Comparison of ENCODE assay signal across 20 cellular contexts in the genomic region with DNA sequence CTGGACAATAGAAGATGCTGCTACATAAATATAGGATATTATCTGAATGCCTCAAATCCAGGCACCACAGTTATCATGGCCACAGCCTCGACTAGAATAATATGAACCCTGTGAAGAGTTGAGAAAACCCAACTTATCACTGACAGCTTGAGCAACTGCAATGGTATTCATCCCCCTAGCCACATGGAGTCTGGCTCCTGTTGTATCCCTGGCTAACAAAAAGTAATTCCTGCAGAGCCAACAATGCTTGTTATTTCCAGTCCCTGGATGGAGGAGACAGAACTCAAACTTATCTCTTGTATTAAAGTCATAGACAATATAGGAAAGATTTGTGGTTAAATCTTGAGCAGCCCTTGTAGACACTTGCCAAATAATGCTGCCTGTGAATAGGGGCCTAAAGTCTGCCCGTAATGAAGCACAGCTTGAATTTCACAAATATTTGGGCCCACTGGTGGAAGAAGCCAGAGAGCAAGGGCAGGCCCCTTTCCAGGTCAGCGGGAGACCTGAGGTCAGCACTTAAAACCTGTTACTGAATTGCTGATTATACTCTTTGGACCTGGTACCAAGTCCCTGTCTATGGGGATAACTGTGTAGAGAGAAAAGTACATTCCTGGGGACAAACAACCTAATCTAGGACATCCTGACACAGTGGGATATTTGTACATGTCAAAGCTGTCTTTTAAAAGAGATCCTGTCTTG. TPM values are rescaled to one million over a fixed set of nuclear protein-coding genes. Genes with fewer than 3 reads are reported as not detected.
A peak's percentile ranks its signal among the peaks of the same experiment; 100 is the strongest.
DNase-seq lines count a peak whose midpoint lies in the region; ATAC-seq and TF ChIP-seq lines count a peak whose summit lies in the region.
"Had no signal": no experiment of that assay in that cellular context is flagged by ENCODE, and none has a peak within 500 bp of the region (broad histone marks: within the 10 kb centered on the region; RNA-seq: fewer than 3 reads in every experiment).

No MANE protein-coding gene starts in this region.

- H3K9ac ChIP-seq in mesendoderm (ENCODE audit: low read length): no peak overlapping the region
- H3K9ac ChIP-seq: BLaER1 treated with 17β-estradiol and CSF1 and Interleukin-3, amounts not matched to agents 10 nM and 100 nM had no signal

- H3K4me1 Mint-ChIP-seq in activated CD4-positive, alpha-beta memory T cell treated with anti-CD3 and anti-CD28 coated beads for 36 hours (ENCODE audit: low read depth): peaks cover under 1% of the 10 kb centered on the region
- H3K4me1 Mint-ChIP-seq: activated CD8-positive, alpha-beta memory T cell treated with anti-CD3 and anti-CD28 coated beads, Interleukin-2, amount 10 ng/mL, durations not matched to agents 7 days and 5 days; activated T-helper 17 cell treated with anti-CD3 and anti-CD28 coated beads, Interleukin-2, amount 50 U/mL, for 72 hours; IgD-negative memory B cell had no signal

- H3K27me3 Mint-ChIP-seq in activated CD4-positive, alpha-beta memory T cell treated with anti-CD3 and anti-CD28 coated beads for 36 hours: no peaks in the 10 kb centered on the region
- H3K27me3 Mint-ChIP-seq: activated CD8-positive, alpha-beta memory T cell treated with anti-CD3 and anti-CD28 coated beads, Interleukin-2, amount 10 ng/mL, durations not matched to agents 7 days and 5 days; activated naive CD8-positive, alpha-beta T cell treated with anti-CD3 and anti-CD28 coated beads for 36 hours; activated T-helper 17 cell treated with anti-CD3 and anti-CD28 coated beads, Interleukin-2, amount 50 U/mL, for 72 hours; natural killer cell treated with Interleukin-12 subunit alpha and Interleukin-12 subunit beta and Interleukin-15 and Interleukin-18, amount 100 ng/mL, for 72 hours had no signal

- no peaks in the 10 kb centered on the region for H3K36me3 Mint-ChIP-seq in activated CD4-positive, alpha-beta memory T cell treated with anti-CD3 and anti-CD28 coated beads for 36 hours
- H3K36me3 Mint-ChIP-seq: activated CD8-positive, alpha-beta memory T cell treated with anti-CD3 and anti-CD28 coated beads, Interleukin-2, amount 10 ng/mL, durations not matched to agents 7 days and 5 days; activated naive CD8-positive, alpha-beta T cell treated with anti-CD3 and anti-CD28 coated beads for 36 hours; natural killer cell treated with Interleukin-12 subunit alpha and Interleukin-12 subunit beta and Interleukin-15 and Interleukin-18, amount 100 ng/mL, for 72 hours had no signal

- no peak overlapping the region for H3K27ac Mint-ChIP-seq in activated CD4-positive, alpha-beta memory T cell treated with anti-CD3 and anti-CD28 coated beads for 36 hours
- H3K27ac Mint-ChIP-seq: activated CD8-positive, alpha-beta memory T cell treated with anti-CD3 and anti-CD28 coated beads, Interleukin-2, amount 10 ng/mL, durations not matched to agents 7 days and 5 days; activated naive CD8-positive, alpha-beta T cell treated with anti-CD3 and anti-CD28 coated beads for 36 hours; activated T-helper 17 cell treated with anti-CD3 and anti-CD28 coated beads, Interleukin-2, amount 50 U/mL, for 72 hours; dendritic cell treated with granulocyte-macrophage colony-stimulating factor and Interleukin-4, amounts not matched to agents 40 ng/mL and 50 ng/mL, for 4 days; IgD-negative memory B cell; natural killer cell treated with Interleukin-12 subunit alpha and Interleukin-12 subunit beta and Interleukin-15 and Interleukin-18, amount 100 ng/mL, for 72 hours had no signal

- no peaks in the 10 kb centered on the region for H3K27me3 ChIP-seq in heart right ventricle
- H3K27me3 ChIP-seq in mesendoderm (ENCODE audit: insufficient read depth, low read length, poor library complexity): no peaks in the 10 kb centered on the region
- H3K27me3 ChIP-seq: BLaER1 treated with 17β-estradiol and CSF1 and Interleukin-3, amounts not matched to agents 10 nM and 100 nM had no signal

- H2BK5ac ChIP-seq in mesendoderm (ENCODE audit: low read length): no peak overlapping the region

- CTCF ChIA-PET in activated CD4-positive, alpha-beta memory T cell treated with anti-CD3 and anti-CD28 coated beads for 36 hours (lab: Charles Lee): no interaction called here

- no peak overlapping the region for H3K18ac ChIP-seq in mesendoderm (ENCODE audit: low read length)

- H3K4me3 ChIP-seq in heart right ventricle (no peak overlapping the region), mesendoderm (ENCODE audit: low read length) (no peak overlapping the region)
- H3K4me3 ChIP-seq: BLaER1 treated with 17β-estradiol and CSF1 and Interleukin-3, amounts not matched to agents 10 nM and 100 nM had no signal

- TF ChIP-seq CTCF in heart right ventricle (IDR thresholded peaks at IDR 0.05): no peak

- WGBS in heart right ventricle, 2 donors: 27 to 33% methylated on average over 3 of the region's 3 CpGs
- no CpG with 5 or more reads among the region's 3 CpGs for WGBS in mesendoderm (ENCODE audit: extremely low coverage, insufficient coverage, low lambda C conversion rate)

- H3K9me3 ChIP-seq in heart right ventricle: no peaks in the 10 kb centered on the region
- H3K9me3 ChIP-seq: BLaER1 treated with 17β-estradiol and CSF1 and Interleukin-3, amounts not matched to agents 10 nM and 100 nM had no signal

- no peak overlapping the region for H2BK15ac ChIP-seq in mesendoderm (replicated peaks; ENCODE audit: low read depth)

- H4K5ac ChIP-seq in mesendoderm (ENCODE audit: low read length): no peak overlapping the region

- no peak overlapping the region for H4K8ac ChIP-seq in mesendoderm (ENCODE audit: low read depth, low read length)

- H2AK5ac ChIP-seq in mesendoderm (ENCODE audit: low read length): no peak overlapping the region

- ATAC-seq in Right ventricle myocardium superior (ENCODE audit: poor library complexity): peak; percentile 82
- peak in 5 of 8 donors; percentile 38 to 90 (median 68) for ATAC-seq in heart right ventricle
- ATAC-seq: activated CD8-positive, alpha-beta memory T cell treated with anti-CD3 and anti-CD28 coated beads, Interleukin-2, amount 10 ng/mL, durations not matched to agents 7 days and 5 days; activated T-helper 17 cell treated with anti-CD3 and anti-CD28 coated beads, Interleukin-2, amount 50 U/mL, for 72 hours; natural killer cell treated with Interleukin-12 subunit alpha and Interleukin-12 subunit beta and Interleukin-15 and Interleukin-18, amount 100 ng/mL, for 72 hours had no signal

- H3K4ac ChIP-seq in mesendoderm (ENCODE audit: low read depth, low read length): no peak overlapping the region

- no peak overlapping the region for H3K4me2 ChIP-seq in mesendoderm (ENCODE audit: low read length)
- H3K4me2 ChIP-seq: BLaER1 treated with 17β-estradiol and CSF1 and Interleukin-3, amounts not matched to agents 10 nM and 100 nM had no signal

- H3K4me3 Mint-ChIP-seq in activated CD4-positive, alpha-beta memory T cell treated with anti-CD3 and anti-CD28 coated beads for 36 hours: no peak overlapping the region
- H3K4me3 Mint-ChIP-seq: activated CD8-positive, alpha-beta memory T cell treated with anti-CD3 and anti-CD28 coated beads, Interleukin-2, amount 10 ng/mL, durations not matched to agents 7 days and 5 days; activated naive CD8-positive, alpha-beta T cell treated with anti-CD3 and anti-CD28 coated beads for 36 hours; activated T-helper 17 cell treated with anti-CD3 and anti-CD28 coated beads, Interleukin-2, amount 50 U/mL, for 72 hours; dendritic cell treated with granulocyte-macrophage colony-stimulating factor and Interleukin-4, amounts not matched to agents 40 ng/mL and 50 ng/mL, for 4 days; IgD-negative memory B cell; natural killer cell treated with Interleukin-12 subunit alpha and Interleukin-12 subunit beta and Interleukin-15 and Interleukin-18, amount 100 ng/mL, for 72 hours had no signal

- peaks cover 0 to 23% (median 3%) of the 10 kb centered on the region in 9 donors for H3K4me1 ChIP-seq in heart right ventricle
- H3K4me1 ChIP-seq in mesendoderm (ENCODE audit: control insufficient read depth, low read depth, low read length): no peaks in the 10 kb centered on the region

- no peak overlapping the region for H3K56ac ChIP-seq in mesendoderm (ENCODE audit: low read length)

- H3K27ac ChIP-seq in heart right ventricle (peak overlapping the region in 5 of 10 donors; percentile 9 to 54 (median 19)), mesendoderm (ENCODE audit: low read depth, low read length) (no peak overlapping the region)
- H3K27ac ChIP-seq: BLaER1 treated with 17β-estradiol and CSF1 and Interleukin-3, amounts not matched to agents 10 nM and 100 nM had no signal

- H2BK120ac ChIP-seq in mesendoderm (ENCODE audit: low read depth, low read length): peak overlapping the region; percentile 28

- DNase-seq in Right ventricle myocardium superior (no peak), cardiac septum (ENCODE audit: low spot score) (no peak), heart right ventricle (no peak), mesendoderm (no peak), NCI-H69 (lab: John Stamatoyannopoulos, UW) (no peak), OCI-M2 (lab: John Stamatoyannopoulos, UW; ENCODE audit: unreplicated experiment) (no peak)
- DNase-seq in effector CD4-positive, alpha-beta T cell: no peak
- DNase-seq in activated CD4-positive, alpha-beta memory T cell treated with anti-CD3 and anti-CD28 coated beads for 36 hours: no peak
- DNase-seq: activated CD4-positive, alpha-beta T cell treated with anti-CD3 and anti-CD28 coated beads for 4 hours; activated CD8-positive, alpha-beta memory T cell treated with anti-CD3 and anti-CD28 coated beads, Interleukin-2, amount 10 ng/mL, durations not matched to agents 7 days and 5 days; activated naive CD8-positive, alpha-beta T cell treated with anti-CD3 and anti-CD28 coated beads for 36 hours; hippocampal formation; NCI-H1417 treated with DMSO at 0.1 percent for 48 hours; OCI-M1; SHP77 treated with DMSO at 0.1 percent for 48 hours had no signal

- POLR2A ChIA-PET in activated CD4-positive, alpha-beta memory T cell treated with anti-CD3 and anti-CD28 coated beads for 36 hours (lab: Charles Lee): no interaction called here

- H3K9me3 Mint-ChIP-seq in activated CD4-positive, alpha-beta memory T cell treated with anti-CD3 and anti-CD28 coated beads for 36 hours: no peaks in the 10 kb centered on the region
- H3K9me3 Mint-ChIP-seq: activated naive CD8-positive, alpha-beta T cell treated with anti-CD3 and anti-CD28 coated beads for 36 hours; activated T-helper 17 cell treated with anti-CD3 and anti-CD28 coated beads, Interleukin-2, amount 50 U/mL, for 72 hours; dendritic cell treated with granulocyte-macrophage colony-stimulating factor and Interleukin-4, amounts not matched to agents 40 ng/mL and 50 ng/mL, for 4 days; IgD-negative memory B cell; natural killer cell treated with Interleukin-12 subunit alpha and Interleukin-12 subunit beta and Interleukin-15 and Interleukin-18, amount 100 ng/mL, for 72 hours had no signal

- no peaks in the 10 kb centered on the region for H3K36me3 ChIP-seq in heart right ventricle
- no peaks in the 10 kb centered on the region for H3K36me3 ChIP-seq in mesendoderm (ENCODE audit: control insufficient read depth, insufficient read depth, low read length)
- H3K36me3 ChIP-seq: BLaER1 treated with 17β-estradiol and CSF1 and Interleukin-3, amounts not matched to agents 10 nM and 100 nM had no signal

- intact Hi-C loops in Right ventricle myocardium superior (cut with DNase I) (no loop called here), cardiac septum (cut with DNase I) (no loop called here), heart right ventricle (cut with DNase I) (loop anchor here in 1 of 10 donors (10.0 kb wide), 1 partner anchor 147 kb away; no protein-coding TSS in a partner anchor)
- intact Hi-C loops in activated CD4-positive, alpha-beta memory T cell treated with anti-CD3 and anti-CD28 coated beads for 36 hours (cut with micrococcal nuclease): no loop called here

- no peak overlapping the region for H3K23ac ChIP-seq in mesendoderm (ENCODE audit: low read length)

- H3K79me2 ChIP-seq in mesendoderm (ENCODE audit: control insufficient read depth, insufficient read depth, low read length): no peaks in the 10 kb centered on the region

- H3K79me1 ChIP-seq in mesendoderm (ENCODE audit: low read length): no peaks in the 10 kb centered on the region

RNA-seq across cellular contexts. Expression of a gene that starts 28.4 kb away (rescaled TPM):
- 312 TPM for total RNA-seq in Right ventricle myocardium superior
- 216 TPM for total RNA-seq in cardiac septum
- total RNA-seq in heart right ventricle: 100 to 1,000 TPM; 195 to 330 (median 291) TPM
- 100 to 1,000 TPM; 216 to 250 TPM for polyA plus RNA-seq in heart right ventricle
- 56.7 TPM for polyA plus RNA-seq in mesendoderm (2013, experiment 1 of 2)
- 57.8 TPM for polyA plus RNA-seq in mesendoderm (2013, experiment 2 of 2)
- 10 to 100 TPM; 70.3 to 70.4 TPM for total RNA-seq in activated CD4-positive, alpha-beta memory T cell treated with anti-CD3 and anti-CD28 coated beads for 36 hours

RNA-seq across cellular contexts. Expression of a gene that starts 28.9 kb away (rescaled TPM):
- total RNA-seq in Right ventricle myocardium superior (0.08 TPM), cardiac septum (0.22 TPM), heart right ventricle (under 1 TPM in 9 of 10 donors, not detected in 1; 0.08 to 0.49 (median 0.25) TPM)
- under 1 TPM; 0.03 to 0.07 TPM for polyA plus RNA-seq in heart right ventricle
- 0.03 TPM for polyA plus RNA-seq in mesendoderm (2013, experiment 1 of 2)
- 0.07 TPM for polyA plus RNA-seq in mesendoderm (2013, experiment 2 of 2)
- under 1 TPM; 0.33 to 0.85 TPM for total RNA-seq in activated CD4-positive, alpha-beta memory T cell treated with anti-CD3 and anti-CD28 coated beads for 36 hours
